In genomic region chr11:102293873-102294601, GRCh38 we compare ENCODE assay signal across 1 cellular context.
TF ChIP-seq lines count a peak whose summit lies in the region.

No MANE protein-coding gene starts in this region.

TF ChIP-seq in GM23338, 12 proteins besides CTCF, POLR2A, EP300 and RAD21 (continued from another document):
- TF ChIP-seq ZNF462 (CRISPR knock-in tag; IDR thresholded peaks at IDR 0.05), result no peak
